Comparison of ENCODE assay signal across 18 cellular contexts in the genomic region with DNA sequence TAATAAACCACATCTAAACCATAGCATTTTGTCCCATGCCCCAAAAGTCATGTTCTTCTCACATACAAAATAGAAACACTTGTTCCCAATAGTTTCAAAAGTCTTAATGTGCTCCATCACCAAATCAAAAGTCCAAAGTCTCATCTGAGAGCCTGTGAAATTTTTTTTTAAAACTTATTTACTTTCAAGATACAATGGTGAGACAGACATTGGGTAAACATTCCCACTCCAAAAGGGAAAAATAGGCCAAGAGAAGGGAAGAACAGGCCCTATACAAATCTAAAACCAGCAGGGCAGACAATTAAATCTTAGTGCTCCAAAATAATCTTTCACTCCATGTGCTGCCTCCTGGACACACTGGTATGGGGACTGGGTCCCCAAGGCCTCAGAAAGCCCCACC.
DNase-seq lines count a peak whose midpoint lies in the region; ATAC-seq, FAIRE-seq and TF ChIP-seq lines count a peak whose summit lies in the region.
"Had no signal": no experiment of that assay in that cellular context is flagged by ENCODE, and none has a peak within 500 bp of the region (broad histone marks: within the 10 kb centered on the region; RNA-seq: fewer than 3 reads in every experiment).

No MANE protein-coding gene starts in this region.

- H3K36me3 Mint-ChIP-seq in memory B cell: peaks cover 25% of the 10 kb centered on the region

- H3K9me3 Mint-ChIP-seq in memory B cell: peaks cover 3% of the 10 kb centered on the region

- intact Hi-C loops in right lobe of liver (cut with DNase I) (no loop called here), HepG2 (cut with micrococcal nuclease; ENCODE audit: unreplicated experiment) (no loop called here), K562 (cut with micrococcal nuclease) (no loop called here)

- no peak overlapping the region for H3K4me3 ChIP-seq in right lobe of liver
- H3K4me3 ChIP-seq in HepG2 (replicated peaks in 1 of 3; ENCODE audit: insufficient read depth in 1 of 3, low read depth in 2 of 3, low read length in 3 of 3): no peak overlapping the region
- no peak overlapping the region for H3K4me3 ChIP-seq in K562

- CTCF ChIA-PET in HepG2 (lab: Yijun Ruan, JAX; ENCODE audit: low intra/inter-chr PET ratio, low total read pairs) (no interaction called here), K562 (lab: Yijun Ruan, JAX; ENCODE audit: low intra/inter-chr PET ratio) (no interaction called here)

- no peaks in the 10 kb centered on the region for H3K9me3 ChIP-seq in right lobe of liver
- no peaks in the 10 kb centered on the region for H3K9me3 ChIP-seq in HepG2 (ENCODE audit: low read length)
- H3K9me3 ChIP-seq in K562 (replicated peaks; ENCODE audit: control insufficient read depth, insufficient read depth, low read depth, low read length): no peaks in the 10 kb centered on the region

- POLR2A ChIA-PET in HepG2 (lab: Yijun Ruan, JAX): no interaction called here
- POLR2A ChIA-PET in K562 (lab: Yijun Ruan, JAX): no interaction called here

- H4K20me1 ChIP-seq in HepG2 (ENCODE audit: insufficient read depth, low read length) (no peaks in the 10 kb centered on the region), K562 (replicated peaks; ENCODE audit: control insufficient read depth, insufficient read depth, low read length) (no peaks in the 10 kb centered on the region)

- TF ChIP-seq CTCF in right lobe of liver (IDR thresholded peaks at IDR 0.05) (no peak), HepG2 (CRISPR knock-in tag; IDR thresholded peaks at IDR 0.05) (no peak), K562 (IDR thresholded peaks at IDR 0.05 in 2 of 3, conservative IDR thresholded peaks at IDR 0.05 in 1 of 3; ENCODE audit: insufficient read depth in 2 of 3, low read depth in 1 of 3, low read length in 3 of 3) (no peak), omental fat pad (IDR thresholded peaks at IDR 0.05) (no peak)

- in situ Hi-C loops in HepG2 (cut with HindIII; ENCODE audit: extremely low pct_ligation_motif_present, low pct_unique_long_range_greater_than_20kb) (no loop called here), K562 (cut with MboI) (no loop called here)

- no TSS peak for BruUV-seq in HepG2 (replicated peaks; lab: Mats Ljungman, UMichigan)
- no TSS peak for BruUV-seq in K562 (replicated peaks; lab: Mats Ljungman, UMichigan)

- no peaks in the 10 kb centered on the region for H3K27me3 Mint-ChIP-seq in memory B cell
- H3K27me3 Mint-ChIP-seq: B cell; CD4-positive, alpha-beta memory T cell had no signal

- no peaks in the 10 kb centered on the region for H3K9me1 ChIP-seq in K562 (ENCODE audit: control insufficient read depth, insufficient read depth, low read length)

- H2AFZ ChIP-seq in HepG2 (ENCODE audit: low read length) (no peak overlapping the region), K562 (ENCODE audit: low read depth, low read length) (peak overlapping the region; percentile 11; the same call in 1 of the 2 replicates)

- peaks cover 4% of the 10 kb centered on the region for H3K4me1 Mint-ChIP-seq in memory B cell

- no peak overlapping the region for H3K4me3 Mint-ChIP-seq in memory B cell
- H3K4me3 Mint-ChIP-seq: B cell; CD4-positive, alpha-beta memory T cell had no signal

- no peaks in the 10 kb centered on the region for H3K79me2 ChIP-seq in HepG2 (ENCODE audit: insufficient read depth, low read length)
- H3K79me2 ChIP-seq in K562 (ENCODE audit: control insufficient read depth, insufficient read depth, low read length): no peaks in the 10 kb centered on the region

- no peak overlapping the region for H3K9ac ChIP-seq in HepG2 (ENCODE audit: insufficient read depth, low read depth, low read length)
- no peak overlapping the region for H3K9ac ChIP-seq in K562 (ENCODE audit: insufficient read depth in 1 of 2, low read depth in 2 of 2, low read length in 2 of 2)

- H3K27ac Mint-ChIP-seq in memory B cell: peak overlapping the region; percentile 85
- H3K27ac Mint-ChIP-seq: B cell had no signal

- no peak overlapping the region for H3K27ac ChIP-seq in right lobe of liver
- no peak overlapping the region for H3K27ac ChIP-seq in HepG2 (ENCODE audit: extremely low read length, insufficient read depth, low read length)
- no peak overlapping the region for H3K27ac ChIP-seq in K562 (ENCODE audit: extremely low read depth, low read depth, low read length)
- H3K27ac ChIP-seq: HL-60 had no signal

- TF ChIP-seq POLR2A in right lobe of liver (IDR thresholded peaks at IDR 0.05) (no peak), HepG2 (IDR thresholded peaks at IDR 0.05; ENCODE audit: insufficient read depth in 1 of 2, low read depth in 2 of 2, low read length in 2 of 2) (no peak), K562 (conservative IDR thresholded peaks at IDR 0.05) (no peak)

- FAIRE-seq in HepG2 (lab: Jason Lieb, UNC) (no peak), K562 (lab: Jason Lieb, UNC) (no peak)
- FAIRE-seq: D721Med, G401.6, GM12891 had no signal

- H3K4me1 ChIP-seq in right lobe of liver (peaks cover 0 to 5% (median 0%) of the 10 kb centered on the region in 4 donors), HepG2 (ENCODE audit: insufficient read depth, low read length) (no peaks in the 10 kb centered on the region), K562 (replicated peaks in 1 of 2; ENCODE audit: control insufficient read depth in 2 of 2, insufficient read depth in 2 of 2, low read length in 2 of 2) (peaks cover 0 to 10% of the 10 kb centered on the region in 2 experiments; a peak in 4 of 5 replicates)

- TF ChIP-seq EP300 in HepG2 (IDR thresholded peaks at IDR 0.05; ENCODE audit: low read depth in 2 of 2, low read length in 2 of 2) (no peak), HepG2 (CRISPR knock-in tag; IDR thresholded peaks at IDR 0.05; ENCODE audit: borderline replicate concordance) (no peak), K562 (IDR thresholded peaks at IDR 0.05; ENCODE audit: low read length) (no peak)

- H3K4me2 ChIP-seq in HepG2 (ENCODE audit: low read depth, low read length): no peak overlapping the region
- H3K4me2 ChIP-seq in K562 (ENCODE audit: insufficient read depth, low read length): no peak overlapping the region

- no peak for TF ChIP-seq RAD21 in HepG2 (CRISPR knock-in tag; IDR thresholded peaks at IDR 0.05)
- TF ChIP-seq RAD21 in K562 (CRISPR knock-in tag; conservative IDR thresholded peaks at IDR 0.05 in 1 of 2, IDR thresholded peaks at IDR 0.05 in 1 of 2): no peak

- no peaks in the 10 kb centered on the region for H3K27me3 ChIP-seq in right lobe of liver
- H3K27me3 ChIP-seq in HepG2 (ENCODE audit: control insufficient read depth in 1 of 2, insufficient read depth in 2 of 2, low read length in 2 of 2): no peaks in the 10 kb centered on the region
- no peaks in the 10 kb centered on the region for H3K27me3 ChIP-seq in K562 (ENCODE audit: control insufficient read depth in 2 of 2, insufficient read depth in 2 of 2, low read length in 2 of 2)

- ATAC-seq in right lobe of liver (peak in 3 of 4 donors; percentile 34 to 69 (median 34)), HepG2 (no peak), K562 (peak; percentile 39; the same call in 2 of the 3 replicates), memory B cell (ENCODE audit: low read depth) (no peak), omental fat pad (ENCODE audit: low FRiP score) (no peak)

- DNase-seq in right lobe of liver (no peak), HepG2 (ENCODE audit: low spot score) (no peak), K562 (ENCODE audit: extremely low read depth in 1 of 4, low spot score in 3 of 4) (no peak), memory B cell (ENCODE audit: low spot score in 2 of 2) (no peak), omental fat pad (ENCODE audit: low spot score) (no peak), NCI-H1417 treated with DMSO at 0.1 percent for 48 hours (lab: John Stamatoyannopoulos, UW) (no peak), NCI-H524 treated with DMSO at 0.1 percent for 48 hours (lab: John Stamatoyannopoulos, UW) (no peak)
- DNase-seq: C1 segment of cervical spinal cord; CD4-positive, alpha-beta memory T cell; COR-L47; DMS153; DMS79 treated with DMSO at 0.1 percent for 48 hours; KG1 had no signal

- H3K36me3 ChIP-seq in right lobe of liver (no peaks in the 10 kb centered on the region), HepG2 (replicated peaks in 1 of 2; ENCODE audit: control insufficient read depth in 1 of 2, insufficient read depth in 2 of 2, low read length in 2 of 2) (no peaks in the 10 kb centered on the region), K562 (ENCODE audit: control insufficient read depth, insufficient read depth, low read length) (no peaks in the 10 kb centered on the region)

TF ChIP-seq in HepG2, 621 proteins besides CTCF, POLR2A, EP300 and RAD21 (continues in another document):
- no peak for TF ChIP-seq ZBTB7A (CRISPR knock-in tag; IDR thresholded peaks at IDR 0.05)
- TF ChIP-seq HNF4A (CRISPR knock-in tag; IDR thresholded peaks at IDR 0.05): no peak
- no peak for TF ChIP-seq ZNF496 (CRISPR knock-in tag; IDR thresholded peaks at IDR 0.05; ENCODE audit: insufficient replicate concordance)
- TF ChIP-seq ZBTB7B (CRISPR knock-in tag; IDR thresholded peaks at IDR 0.05): no peak
- TF ChIP-seq, protein P1, sequence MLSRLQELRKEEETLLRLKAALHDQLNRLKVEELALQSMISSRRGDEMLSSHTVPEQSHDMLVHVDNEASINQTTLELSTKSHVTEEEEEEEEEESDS (CRISPR knock-in tag; IDR thresholded peaks at IDR 0.05; ENCODE audit: borderline replicate concordance): no peak

TF ChIP-seq in K562, 482 proteins besides CTCF, POLR2A, EP300 and RAD21 (continues in another document):
- TF ChIP-seq SUPT5H (IDR thresholded peaks at IDR 0.05): no peak
- TF ChIP-seq THRA (IDR thresholded peaks at IDR 0.05): no peak
- no peak for TF ChIP-seq ZBTB1 (CRISPR knock-in tag; IDR thresholded peaks at IDR 0.05; ENCODE audit: borderline replicate concordance, low read depth)

Comparison
In these comparisons a context has a peak if more than half of its experiments do, and no peak if none do; other contexts are left out.
1. ATAC-seq: peak in right lobe of liver (3 of 4) and K562 (single experiment); none in HepG2 (single experiment), memory B cell (single experiment) and omental fat pad (single experiment).